1 cellular context compared by ENCODE assay signal in genomic region chr2:68726100-68726499, GRCh38.
TF ChIP-seq lines count a peak whose summit lies in the region.

No MANE protein-coding gene starts in this region.

TF ChIP-seq in SK-N-SH treated with all-trans-retinoic acid at 6 μM for 48 hours, 23 proteins besides CTCF, POLR2A, EP300 and RAD21 (continued from another document):
- TF ChIP-seq CREB5 (CRISPR knock-in tag; IDR thresholded peaks at IDR 0.05; ENCODE audit: low read depth) (no peak), ZC3H10 (CRISPR knock-in tag; IDR thresholded peaks at IDR 0.05) (no peak)
